ENCODE assay signal across 8 cellular contexts in the genomic region with DNA sequence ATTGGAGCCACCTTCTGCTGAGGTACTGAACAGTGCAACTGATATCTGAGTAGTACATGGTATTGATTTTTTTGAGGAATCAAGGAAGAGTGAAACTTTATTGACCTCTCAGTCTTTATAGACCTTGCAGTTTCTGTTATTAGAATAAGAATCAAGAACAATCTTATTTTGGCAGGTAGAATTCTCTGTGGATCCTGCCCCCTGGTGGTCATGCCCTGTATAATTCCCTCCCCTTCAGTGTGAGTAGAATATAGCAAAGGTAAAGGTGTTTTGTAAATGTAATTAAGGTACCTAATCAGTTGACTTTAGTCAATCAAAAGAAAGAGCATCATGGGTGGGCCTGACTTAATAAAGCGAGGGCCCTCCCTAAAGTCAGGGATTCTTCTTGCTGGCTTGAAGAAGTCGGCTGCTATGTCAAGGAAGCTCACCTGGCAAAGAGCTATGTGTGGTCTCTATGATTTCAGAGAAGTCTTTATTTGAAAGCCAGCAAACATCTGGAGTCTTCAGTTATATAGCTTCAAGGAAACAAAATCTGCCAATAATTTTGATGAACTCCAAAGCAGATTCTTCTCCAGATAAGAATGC.
DNase-seq lines count a peak whose midpoint lies in the region; ATAC-seq and TF ChIP-seq lines count a peak whose summit lies in the region.
"Had no signal": no experiment of that assay in that cellular context is flagged by ENCODE, and none has a peak within 500 bp of the region (broad histone marks: within the 10 kb centered on the region; RNA-seq: fewer than 3 reads in every experiment).

No MANE protein-coding gene starts in this region.

- H2AFZ ChIP-seq in DND-41 (ENCODE audit: low read depth, low read length) (no peak overlapping the region), GM23248 (no peak overlapping the region)

- POLR2A ChIA-PET in RWPE1 (lab: Yijun Ruan, JAX; ENCODE audit: low non-redundant PET): no interaction called here

- CTCF ChIA-PET in RWPE1 (lab: Yijun Ruan, JAX): interaction anchor here (0.6 to 1.3 kb wide), 5 partner anchors 10 to 137 kb away, joined by 3 to 5 read pairs (median 3); no protein-coding TSS in a partner anchor

- no peak for TF ChIP-seq POLR2A in gastroesophageal sphincter (IDR thresholded peaks at IDR 0.05)

- TF ChIP-seq EP300 in gastroesophageal sphincter (IDR thresholded peaks at IDR 0.05): no peak

- no peaks in the 10 kb centered on the region for H3K79me2 ChIP-seq in DND-41 (ENCODE audit: insufficient read depth, low read length)
- no peaks in the 10 kb centered on the region for H3K79me2 ChIP-seq in GM23248 (ENCODE audit: insufficient read depth)

- H3K9me2 ChIP-seq in GM23248 (ENCODE audit: insufficient read depth): no peaks in the 10 kb centered on the region

- peak; percentile 11 for DNase-seq in DND-41
- DNase-seq in GM23248: peak; percentile 32
- DNase-seq in RWPE1 (ENCODE audit: low spot score): peak; percentile 26
- peak; percentile 3 to 5 for DNase-seq in stimulated activated CD8-positive, alpha-beta memory T cell treated with anti-CD3 and anti-CD28 coated beads, Interleukin-2, amount 100 ng/mL, for 48 hours (ENCODE audit: low read depth in 2 of 2)
- no peak for DNase-seq in SK-N-DZ (ENCODE audit: low spot score)

- no peak overlapping the region for H3K9ac ChIP-seq in DND-41 (ENCODE audit: low read depth, low read length)
- H3K9ac ChIP-seq in GM23248: no peak overlapping the region

- H3K4me3 ChIP-seq in DND-41 (ENCODE audit: low read depth in 1 of 2, low read length in 2 of 2) (no peak overlapping the region), GM23248 (no peak overlapping the region), gastroesophageal sphincter (no peak overlapping the region)
- H3K4me3 ChIP-seq: thyroid gland had no signal

- WGBS in GM23248 (ENCODE audit: low coverage in 1 of 2, low lambda C conversion rate in 2 of 2, missing lambda C conversion rate in 2 of 2), 2 experiments: 13 to 23% methylated on average over 2 of the region's 2 CpGs
- 78 to 100% methylated on average over 2 of the region's 2 CpGs for WGBS in gastroesophageal sphincter (ENCODE audit: low coverage in 1 of 2), 2 donors

- ATAC-seq in DND-41 (ENCODE audit: insufficient read depth, low read depth): no peak
- no peak for ATAC-seq in gastroesophageal sphincter
- no peak for ATAC-seq in HG02870 (IDR thresholded peaks at IDR 0.05; ENCODE audit: unreplicated experiment)

- H3K4me2 ChIP-seq in DND-41 (ENCODE audit: insufficient read depth, low read length) (no peak overlapping the region), GM23248 (ENCODE audit: unreplicated experiment) (no peak overlapping the region)

- H3K9me3 ChIP-seq in DND-41 (ENCODE audit: insufficient read depth, low read length, severe bottlenecking): no peaks in the 10 kb centered on the region
- H3K9me3 ChIP-seq in GM23248 (ENCODE audit: low read depth): no peaks in the 10 kb centered on the region
- no peaks in the 10 kb centered on the region for H3K9me3 ChIP-seq in gastroesophageal sphincter
- H3K9me3 ChIP-seq: thyroid gland had no signal

- no peaks in the 10 kb centered on the region for H3F3A ChIP-seq in GM23248 (ENCODE audit: insufficient read depth)

- TF ChIP-seq CTCF in DND-41 (IDR thresholded peaks at IDR 0.05; ENCODE audit: borderline replicate concordance, extremely low read depth, low read length, poor library complexity, severe bottlenecking) (peak; percentile 66), RWPE1 (conservative IDR thresholded peaks at IDR 0.05; ENCODE audit: low read depth) (peak; percentile 81), gastroesophageal sphincter (IDR thresholded peaks at IDR 0.05) (peak; percentile 41 to 58 (median 55))

- in situ Hi-C loops in GM23248 (cut with MboI): no loop called here

- H4K20me1 ChIP-seq in DND-41 (ENCODE audit: insufficient read depth, low read length) (no peaks in the 10 kb centered on the region), GM23248 (ENCODE audit: insufficient read depth) (no peaks in the 10 kb centered on the region)

- H3K4me1 ChIP-seq in DND-41 (ENCODE audit: insufficient read depth, low read length) (no peaks in the 10 kb centered on the region), GM23248 (ENCODE audit: insufficient read depth) (no peaks in the 10 kb centered on the region), gastroesophageal sphincter (no peaks in the 10 kb centered on the region)
- H3K4me1 ChIP-seq: thyroid gland had no signal

- H3K27ac ChIP-seq in DND-41 (ENCODE audit: low read length) (no peak overlapping the region), GM23248 (no peak overlapping the region), RWPE1 (no peak overlapping the region), gastroesophageal sphincter (no peak overlapping the region)
- H3K27ac ChIP-seq: thyroid gland had no signal

- H3K27me3 ChIP-seq in DND-41 (ENCODE audit: insufficient read depth, low read length, poor library complexity) (no peaks in the 10 kb centered on the region), GM23248 (replicated peaks; ENCODE audit: insufficient read depth) (no peaks in the 10 kb centered on the region), gastroesophageal sphincter (no peaks in the 10 kb centered on the region)
- H3K27me3 ChIP-seq: thyroid gland had no signal

- H3K36me3 ChIP-seq in DND-41 (ENCODE audit: insufficient read depth, low read length) (no peaks in the 10 kb centered on the region), GM23248 (ENCODE audit: low read depth) (no peaks in the 10 kb centered on the region), gastroesophageal sphincter (no peaks in the 10 kb centered on the region)
- H3K36me3 ChIP-seq: thyroid gland had no signal
